1 cellular context compared by ENCODE assay signal in the genomic region with DNA sequence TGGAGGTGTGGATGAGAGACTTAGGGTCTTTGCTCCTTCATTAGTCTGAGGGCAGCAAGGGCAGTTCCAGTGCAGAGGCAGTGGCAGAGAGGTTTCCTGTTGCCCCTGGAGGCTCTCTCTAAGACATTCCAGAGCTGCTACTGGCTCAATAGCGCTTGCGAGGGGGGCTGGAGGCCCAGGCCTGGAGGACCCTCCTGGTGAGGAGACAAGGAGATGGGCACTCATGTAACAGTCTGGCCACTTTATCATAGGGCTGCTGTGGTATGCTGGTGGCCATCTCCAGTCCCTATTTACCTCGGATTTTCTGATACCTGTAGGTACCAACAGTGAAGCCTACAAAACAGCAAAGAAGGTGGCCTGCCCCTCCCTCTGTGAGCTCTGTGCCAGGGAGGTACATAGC.
TF ChIP-seq lines count a peak whose summit lies in the region.

No MANE protein-coding gene starts in this region.

TF ChIP-seq in H1, 55 proteins besides CTCF, POLR2A, EP300 and RAD21:
- TF ChIP-seq TCF12 (IDR thresholded peaks at IDR 0.05; ENCODE audit: low read depth, low read length) (no peak), MAFK (IDR thresholded peaks at IDR 0.05; ENCODE audit: low read depth, low read length) (no peak), ASH2L (IDR thresholded peaks at IDR 0.05; ENCODE audit: low read length) (no peak), CBX5 (IDR thresholded peaks at IDR 0.05; ENCODE audit: low read depth, low read length) (no peak), KDM1A (IDR thresholded peaks at IDR 0.05; ENCODE audit: borderline replicate concordance, low read length) (no peak), GTF2F1 (IDR thresholded peaks at IDR 0.05; ENCODE audit: borderline replicate concordance, low read depth, low read length) (no peak), KDM4A (IDR thresholded peaks at IDR 0.05; ENCODE audit: low read depth, low read length, severe bottlenecking) (no peak), TAF7 (optimal IDR thresholded peaks at IDR 0.05; ENCODE audit: borderline replicate concordance, low read depth, low read length) (no peak)
